In genomic region chr3:150555859-150556436, GRCh38 we compare ENCODE assay signal across 16 cellular contexts. TPM values are rescaled to one million over a fixed set of nuclear protein-coding genes. Genes with fewer than 3 reads are reported as not detected.
A peak's percentile ranks its signal among the peaks of the same experiment; 100 is the strongest.
DNase-seq lines count a peak whose midpoint lies in the region; ATAC-seq, FAIRE-seq and TF ChIP-seq lines count a peak whose summit lies in the region.
"Had no signal": no experiment of that assay in that cellular context is flagged by ENCODE, and none has a peak within 500 bp of the region (broad histone marks: within the 10 kb centered on the region; RNA-seq: fewer than 3 reads in every experiment).

No MANE protein-coding gene starts in this region.

- peak overlapping the region; percentile 27 for H3K27ac ChIP-seq in endothelial cell of umbilical vein (ENCODE audit: insufficient read depth, low read depth, low read length)
- no peak overlapping the region for H3K27ac ChIP-seq in vagina
- H3K27ac ChIP-seq: SJSA1 had no signal

- DNase-seq in Calu3 (no peak), GM18507 (ENCODE audit: extremely low spot score, insufficient read length, low read depth) (no peak), WTC11 (ENCODE audit: low spot score) (no peak), endothelial cell of umbilical vein (ENCODE audit: low read depth, low spot score) (peak; percentile 7), vagina (ENCODE audit: extremely low spot score in 2 of 2) (no peak), NCI-H1092 treated with DMSO at 0.1 percent for 48 hours (lab: John Stamatoyannopoulos, UW) (no peak), NK-92 (lab: John Stamatoyannopoulos, UW; ENCODE audit: unreplicated experiment) (no peak)
- DNase-seq: BE2C; CD4-positive, alpha-beta memory T cell; DND-41; GF-D8; NCI-H1436; NCI-H2081; NCI-H524; RPMI8226 had no signal

- FAIRE-seq in GM18507 (lab: Jason Lieb, UNC) (peak; percentile 29), endothelial cell of umbilical vein (lab: Jason Lieb, UNC) (no peak)

- no peaks in the 10 kb centered on the region for H4K20me1 ChIP-seq in endothelial cell of umbilical vein (replicated peaks; ENCODE audit: control insufficient read depth, extremely low read depth, insufficient read depth, low read length)

- CTCF ChIA-PET in Calu3 (lab: Charles Lee) (interaction anchor here (1.2 kb wide), 1 partner anchor 29 kb away, joined by 3 read pairs; no protein-coding TSS in a partner anchor), WTC11 (lab: Charles Lee) (no interaction called here), endothelial cell of umbilical vein (lab: Charles Lee) (interaction anchor here (0.8 to 2.2 kb wide), 3 partner anchors 8 to 61 kb away, joined by 3 to 6 read pairs (median 4); no protein-coding TSS in a partner anchor)

- H3K36me3 Mint-ChIP-seq in Calu3 (ENCODE audit: insufficient read depth, unreplicated experiment) (peaks cover 67% of the 10 kb centered on the region), WTC11 (peaks cover 37% of the 10 kb centered on the region)

- dilution Hi-C loops in endothelial cell of umbilical vein (cut with MboI; ENCODE audit: extremely low pct_ligation_motif_present, low sequenced_read_pairs) = no loop called here

- TF ChIP-seq POLR2A in endothelial cell of umbilical vein (IDR thresholded peaks at IDR 0.05; ENCODE audit: low read depth, low read length) = no peak
- no peak for TF ChIP-seq POLR2A in vagina (IDR thresholded peaks at IDR 0.05)

- H3K4me1 Mint-ChIP-seq in Calu3 (ENCODE audit: low read depth, unreplicated experiment) (peaks cover 25% of the 10 kb centered on the region), WTC11 (no peaks in the 10 kb centered on the region)

- BruUV-seq in Calu3 (replicated peaks; lab: Mats Ljungman, UMichigan) (no TSS peak), endothelial cell of umbilical vein (replicated peaks; lab: Mats Ljungman, UMichigan) (no TSS peak)

- H2AFZ ChIP-seq in endothelial cell of umbilical vein (ENCODE audit: low read depth, low read length) = no peak overlapping the region

- H3K4me1 ChIP-seq in endothelial cell of umbilical vein (ENCODE audit: control insufficient read depth, extremely low read depth, insufficient read depth, low read length) (peaks cover 20% of the 10 kb centered on the region), vagina (peaks cover 5% of the 10 kb centered on the region)
- H3K4me1 ChIP-seq: BE2C, SJSA1 had no signal

- no peak overlapping the region for H3K4me3 Mint-ChIP-seq in Calu3 (ENCODE audit: low read depth, unreplicated experiment)
- no peak overlapping the region for H3K4me3 Mint-ChIP-seq in WTC11

- H3K79me2 ChIP-seq in endothelial cell of umbilical vein (ENCODE audit: control insufficient read depth, insufficient read depth, low read length) = peaks cover 41% of the 10 kb centered on the region

- H3K9ac ChIP-seq in endothelial cell of umbilical vein (replicated peaks; ENCODE audit: extremely low read depth, insufficient read depth, low read length) = no peak overlapping the region

- H3K9me3 ChIP-seq in endothelial cell of umbilical vein (replicated peaks; ENCODE audit: control insufficient read depth, insufficient read depth, low read length) (no peaks in the 10 kb centered on the region), vagina (no peaks in the 10 kb centered on the region)
- H3K9me3 ChIP-seq: BE2C, SJSA1 had no signal

- H3K4me2 ChIP-seq in endothelial cell of umbilical vein (ENCODE audit: insufficient read depth, low read length) = peak overlapping the region; percentile 82

- H3K36me3 ChIP-seq in endothelial cell of umbilical vein (ENCODE audit: control insufficient read depth in 2 of 2, extremely low read depth in 1 of 2, insufficient read depth in 2 of 2, low read length in 2 of 2) (peaks cover 0 to 4% of the 10 kb centered on the region in 2 experiments), vagina (peaks cover 0 to 49% of the 10 kb centered on the region in 2 donors)

- no peaks in the 10 kb centered on the region for H3K27me3 Mint-ChIP-seq in Calu3 (ENCODE audit: unreplicated experiment)
- H3K27me3 Mint-ChIP-seq in WTC11 (ENCODE audit: low read depth) = no peaks in the 10 kb centered on the region
- H3K27me3 Mint-ChIP-seq: CD4-positive, alpha-beta memory T cell had no signal

- TF ChIP-seq CTCF in Calu3 (IDR thresholded peaks at IDR 0.05; ENCODE audit: unreplicated experiment) (no peak), WTC11 (IDR thresholded peaks at IDR 0.05) (no peak), endothelial cell of umbilical vein (IDR thresholded peaks at IDR 0.05; ENCODE audit: extremely low read depth in 1 of 2, insufficient read depth in 1 of 2, low read depth in 1 of 2, low read length in 2 of 2) (no peak), vagina (IDR thresholded peaks at IDR 0.05) (no peak)

- H3K27me3 ChIP-seq in endothelial cell of umbilical vein (ENCODE audit: control insufficient read depth in 2 of 2, insufficient read depth in 2 of 2, low read length in 2 of 2) (no peaks in the 10 kb centered on the region), vagina (no peaks in the 10 kb centered on the region)
- H3K27me3 ChIP-seq: BE2C, SJSA1 had no signal

- no peaks in the 10 kb centered on the region for H3K9me3 Mint-ChIP-seq in Calu3 (ENCODE audit: low read depth, unreplicated experiment)
- H3K9me3 Mint-ChIP-seq in WTC11 = no peaks in the 10 kb centered on the region

- no peaks in the 10 kb centered on the region for H3K9me1 ChIP-seq in endothelial cell of umbilical vein (replicated peaks; ENCODE audit: control insufficient read depth, extremely low read depth, insufficient read depth, low read length)

- ATAC-seq in WTC11 = no peak

- POLR2A ChIA-PET in WTC11 (lab: Charles Lee) = interaction anchor here (0.5 kb wide), 1 partner anchor 43 kb away, joined by 4 read pairs; no protein-coding TSS in a partner anchor
- POLR2A ChIA-PET in endothelial cell of umbilical vein (lab: Charles Lee) = interaction anchor here (1.2 kb wide), 1 partner anchor 9 kb away, joined by 3 read pairs; the partner anchor contains the start of genes EIF2A and SERP1

- H3K4me3 ChIP-seq in endothelial cell of umbilical vein (replicated peaks in 1 of 3; ENCODE audit: insufficient read depth in 1 of 3, low read depth in 1 of 3, low read length in 3 of 3) = no peak overlapping the region
- H3K4me3 ChIP-seq in vagina = no peak overlapping the region
- H3K4me3 ChIP-seq: SJSA1 had no signal

- intact Hi-C loops in Calu3 (cut with micrococcal nuclease; ENCODE audit: unreplicated experiment) (no loop called here), endothelial cell of umbilical vein (cut with micrococcal nuclease) (loop anchor here (1.0 kb wide), 1 partner anchor 10 kb away; the partner anchor contains the start of genes EIF2A and SERP1), vagina (cut with DNase I) (loop anchor here (10.0 kb wide), 1 partner anchor 49 kb away; the partner anchor contains the start of gene SELENOT)

- H3K27ac Mint-ChIP-seq in Calu3 (ENCODE audit: unreplicated experiment) = peak overlapping the region; percentile 38
- H3K27ac Mint-ChIP-seq in WTC11 = peak overlapping the region; percentile 73

TF ChIP-seq in WTC11, 78 proteins besides CTCF, POLR2A, EP300 and RAD21 (continues in another document):
- TF ChIP-seq CREM (CRISPR knock-in tag; IDR thresholded peaks at IDR 0.05) = no peak

TF ChIP-seq in endothelial cell of umbilical vein, 7 proteins besides CTCF, POLR2A, EP300 and RAD21:
- TF ChIP-seq EZH2 (IDR thresholded peaks at IDR 0.05; ENCODE audit: borderline replicate concordance, low read depth, low read length, severe bottlenecking) (no peak), FOS (IDR thresholded peaks at IDR 0.05; ENCODE audit: borderline replicate concordance, insufficient read depth, low read length) (no peak), JUN (IDR thresholded peaks at IDR 0.05; ENCODE audit: borderline replicate concordance, insufficient read depth, insufficient read length, low read depth) (no peak), MAX (IDR thresholded peaks at IDR 0.05; ENCODE audit: insufficient read depth, insufficient read length) (no peak)

RNA-seq across cellular contexts. Expression of gene EIF2A, which starts 9.4 kb away (rescaled TPM):
- 142 and 167 TPM in 2 replicates for total RNA-seq in Calu3 (2022)
- total RNA-seq in WTC11 (2021) = 76.2 to 88.4 TPM (median 82.7 TPM) in 3 replicates
- total RNA-seq in endothelial cell of umbilical vein = 97.6 and 104 TPM in 2 replicates
- 55.3 and 85.2 TPM in 2 replicates for polyA plus RNA-seq in endothelial cell of umbilical vein
- 141 and 145 TPM in 2 replicates for polyA plus RNA-seq in endothelial cell of umbilical vein (2011; cell fraction: cytosol; rRNA removed)
- 119 and 137 TPM in 2 replicates for polyA plus RNA-seq in endothelial cell of umbilical vein (2011; cell fraction: nucleus; rRNA removed)
- polyA plus RNA-seq in endothelial cell of umbilical vein (2012) = 59.6 and 74.1 TPM in 2 replicates
- polyA minus RNA-seq in endothelial cell of umbilical vein = 70.2 and 78.8 TPM in 2 replicates
- polyA minus RNA-seq in endothelial cell of umbilical vein (2011; cell fraction: cytosol; rRNA and poly(A)+ RNA removed) = 80.3 TPM
- polyA minus RNA-seq in endothelial cell of umbilical vein (2011; cell fraction: nucleus; rRNA and poly(A)+ RNA removed) = 85.4 and 129 TPM in 2 replicates
- total RNA-seq in vagina = 146 TPM

RNA-seq across cellular contexts. Expression of gene SERP1, which starts 9.7 kb away (rescaled TPM):
- total RNA-seq in Calu3 (2022) (147 and 152 TPM in 2 replicates), WTC11 (2021) (86.9 to 98.3 TPM (median 94.9 TPM) in 3 replicates), endothelial cell of umbilical vein (81.7 and 82.0 TPM in 2 replicates), vagina (231 TPM)
- 103 and 135 TPM in 2 replicates for polyA plus RNA-seq in endothelial cell of umbilical vein
- 49.2 and 72.4 TPM in 2 replicates for polyA plus RNA-seq in endothelial cell of umbilical vein (2011; cell fraction: cytosol; rRNA removed)
- polyA plus RNA-seq in endothelial cell of umbilical vein (2011; cell fraction: nucleus; rRNA removed) = 52.3 and 63.3 TPM in 2 replicates
- polyA plus RNA-seq in endothelial cell of umbilical vein (2012) = 71.0 and 81.6 TPM in 2 replicates
- polyA minus RNA-seq in endothelial cell of umbilical vein = 43.5 and 53.5 TPM in 2 replicates
- 151 TPM for polyA minus RNA-seq in endothelial cell of umbilical vein (2011; cell fraction: cytosol; rRNA and poly(A)+ RNA removed)
- polyA minus RNA-seq in endothelial cell of umbilical vein (2011; cell fraction: nucleus; rRNA and poly(A)+ RNA removed) = 68.3 and 77.8 TPM in 2 replicates

RNA-seq across cellular contexts. Expression of gene SELENOT, which starts 47.2 kb away (rescaled TPM):
- 200 and 210 TPM in 2 replicates for total RNA-seq in Calu3 (2022)
- 48.3 to 57.0 TPM (median 53.4 TPM) in 3 replicates for total RNA-seq in WTC11 (2021)
- total RNA-seq in endothelial cell of umbilical vein = 89.2 and 103 TPM in 2 replicates
- polyA plus RNA-seq in endothelial cell of umbilical vein = 299 and 328 TPM in 2 replicates
- 345 and 375 TPM in 2 replicates for polyA plus RNA-seq in endothelial cell of umbilical vein (2011; cell fraction: cytosol; rRNA removed)
- polyA plus RNA-seq in endothelial cell of umbilical vein (2011; cell fraction: nucleus; rRNA removed) = 94.5 and 108 TPM in 2 replicates
- polyA plus RNA-seq in endothelial cell of umbilical vein (2012) = 87.4 and 158 TPM in 2 replicates
- polyA minus RNA-seq in endothelial cell of umbilical vein = 433 and 503 TPM in 2 replicates
- 98.9 TPM for polyA minus RNA-seq in endothelial cell of umbilical vein (2011; cell fraction: cytosol; rRNA and poly(A)+ RNA removed)
- 73.8 and 125 TPM in 2 replicates for polyA minus RNA-seq in endothelial cell of umbilical vein (2011; cell fraction: nucleus; rRNA and poly(A)+ RNA removed)
- 70.0 TPM for total RNA-seq in vagina
